Comparison of ENCODE assay signal across 1 cellular context in genomic region chr19:17390665-17391370, GRCh38.
TF ChIP-seq lines count a peak whose summit lies in the region.

No MANE protein-coding gene starts in this region.

TF ChIP-seq in K562, 482 proteins besides CTCF, POLR2A, EP300 and RAD21 (continued from another document and continues in another):
- TF ChIP-seq TCFL5 (CRISPR knock-in tag; conservative IDR thresholded peaks at IDR 0.05): no peak
- TF ChIP-seq KAT7 (CRISPR knock-in tag; IDR thresholded peaks at IDR 0.05; ENCODE audit: borderline replicate concordance): no peak
- TF ChIP-seq TBP (optimal IDR thresholded peaks at IDR 0.05; ENCODE audit: low read depth, low read length): no peak
- no peak for TF ChIP-seq ARID3A (IDR thresholded peaks at IDR 0.05; ENCODE audit: borderline replicate concordance, low read depth, low read length)
- no peak for TF ChIP-seq ZNF280B (CRISPR knock-in tag; IDR thresholded peaks at IDR 0.05)
- TF ChIP-seq PYGO2 (tag; IDR thresholded peaks at IDR 0.05): no peak
- no peak for TF ChIP-seq ZNF197 (CRISPR knock-in tag; IDR thresholded peaks at IDR 0.05; ENCODE audit: low read depth)
- TF ChIP-seq ZNF165 (CRISPR knock-in tag; IDR thresholded peaks at IDR 0.05; ENCODE audit: borderline replicate concordance): no peak
- TF ChIP-seq POLR2H (tag; IDR thresholded peaks at IDR 0.05; ENCODE audit: low read depth): no peak
- TF ChIP-seq NFATC3 (IDR thresholded peaks at IDR 0.05): no peak
- TF ChIP-seq CBX5 (IDR thresholded peaks at IDR 0.05; ENCODE audit: borderline replicate concordance, low read depth): no peak
- 0 out of 4 replicates have a peak, but pooled peaks have one; percentile 14 to 37 for TF ChIP-seq SIN3A (IDR thresholded peaks at IDR 0.05; ENCODE audit: borderline replicate concordance in 2 of 2, control insufficient read depth in 1 of 2, low read depth in 2 of 2, low read length in 2 of 2)
- no peak for TF ChIP-seq CBX2 (IDR thresholded peaks at IDR 0.05; ENCODE audit: insufficient read depth, low read length, poor library complexity, severe bottlenecking)
- 0 out of 2 replicates have a peak, but pooled peaks have one; percentile 18 for TF ChIP-seq SUPT5H (IDR thresholded peaks at IDR 0.05)
- TF ChIP-seq BDP1 (IDR thresholded peaks at IDR 0.05; ENCODE audit: insufficient read depth, insufficient read length): no peak
- no peak for TF ChIP-seq ZNF133 (CRISPR knock-in tag; IDR thresholded peaks at IDR 0.05)
- no peak for TF ChIP-seq ZNF512 (tag; IDR thresholded peaks at IDR 0.05)
- TF ChIP-seq DIDO1 (tag; IDR thresholded peaks at IDR 0.05; ENCODE audit: low read depth): no peak
- TF ChIP-seq HMBOX1 (IDR thresholded peaks at IDR 0.05): no peak
- no peak for TF ChIP-seq TGIF2 (CRISPR knock-in tag; IDR thresholded peaks at IDR 0.05)
- no peak for TF ChIP-seq E2F4 (CRISPR knock-in tag; IDR thresholded peaks at IDR 0.05; ENCODE audit: low read depth)
- no peak for TF ChIP-seq HMG20B (CRISPR knock-in tag; IDR thresholded peaks at IDR 0.05)
- peak; percentile 22; the same call in 1 of the 2 replicates for TF ChIP-seq HDAC2 (IDR thresholded peaks at IDR 0.05)
- TF ChIP-seq TSC22D4 (tag; IDR thresholded peaks at IDR 0.05): no peak
- TF ChIP-seq SREBF1 (IDR thresholded peaks at IDR 0.05; ENCODE audit: borderline replicate concordance, low read depth, low read length): no peak
- TF ChIP-seq CBFA2T3 (IDR thresholded peaks at IDR 0.05): no peak
- TF ChIP-seq KLF13 (tag; IDR thresholded peaks at IDR 0.05; ENCODE audit: borderline replicate concordance, low read depth): no peak
- TF ChIP-seq ZKSCAN8 (CRISPR knock-in tag; IDR thresholded peaks at IDR 0.05): no peak
- TF ChIP-seq ZNF551 (CRISPR knock-in tag; IDR thresholded peaks at IDR 0.05): no peak
- TF ChIP-seq MTA3 (IDR thresholded peaks at IDR 0.05; ENCODE audit: borderline replicate concordance): no peak
- TF ChIP-seq TSHZ1 (CRISPR knock-in tag; IDR thresholded peaks at IDR 0.05): no peak
- no peak for TF ChIP-seq KAT2B (IDR thresholded peaks at IDR 0.05; ENCODE audit: low read depth, low read length)
- TF ChIP-seq FOXM1 (IDR thresholded peaks at IDR 0.05; ENCODE audit: low read depth): no peak
- no peak for TF ChIP-seq FOXM1 (CRISPR knock-in tag; IDR thresholded peaks at IDR 0.05; ENCODE audit: low read depth)
- no peak for TF ChIP-seq RBM15 (IDR thresholded peaks at IDR 0.05; ENCODE audit: insufficient read depth, low read length)
- no peak for TF ChIP-seq U2AF1 (optimal IDR thresholded peaks at IDR 0.05; ENCODE audit: low read depth, low read length)
- no peak for TF ChIP-seq BRD9 (IDR thresholded peaks at IDR 0.05; ENCODE audit: low read depth, partially characterized antibody)
- TF ChIP-seq ZNF174 (CRISPR knock-in tag; IDR thresholded peaks at IDR 0.05): no peak
- no peak for TF ChIP-seq MCM3 (IDR thresholded peaks at IDR 0.05)
- TF ChIP-seq PCBP2 (IDR thresholded peaks at IDR 0.05; ENCODE audit: low read depth, low read length, poor library complexity, severe bottlenecking): no peak
- no peak for TF ChIP-seq CLOCK (CRISPR knock-in tag; IDR thresholded peaks at IDR 0.05; ENCODE audit: borderline replicate concordance)
- TF ChIP-seq PHF20 (IDR thresholded peaks at IDR 0.05; ENCODE audit: partially characterized antibody): no peak
- no peak for TF ChIP-seq DDX20 (tag; IDR thresholded peaks at IDR 0.05; ENCODE audit: low read depth)
- no peak for TF ChIP-seq ZBTB34 (CRISPR knock-in tag; IDR thresholded peaks at IDR 0.05)
- TF ChIP-seq KAT8 (IDR thresholded peaks at IDR 0.05; ENCODE audit: low read depth): no peak
- TF ChIP-seq SPI1 (IDR thresholded peaks at IDR 0.05; ENCODE audit: borderline replicate concordance, low read depth, low read length): no peak
- TF ChIP-seq ZNF239 (CRISPR knock-in tag; IDR thresholded peaks at IDR 0.05): no peak
- no peak for TF ChIP-seq HIVEP1 (CRISPR knock-in tag; IDR thresholded peaks at IDR 0.05)
- TF ChIP-seq NFE2L1 (tag; IDR thresholded peaks at IDR 0.05; ENCODE audit: borderline replicate concordance, low read depth): no peak
- no peak for TF ChIP-seq E2F1 (CRISPR knock-in tag; IDR thresholded peaks at IDR 0.05)
- TF ChIP-seq BACH1 (tag; IDR thresholded peaks at IDR 0.05): no peak
- TF ChIP-seq ZC3H4 (CRISPR knock-in tag; IDR thresholded peaks at IDR 0.05; ENCODE audit: borderline replicate concordance): no peak
- peak; percentile 66 for TF ChIP-seq MYC (IDR thresholded peaks at IDR 0.05; ENCODE audit: low read depth, low read length)
- no peak for TF ChIP-seq MYC (CRISPR knock-in tag; IDR thresholded peaks at IDR 0.05; ENCODE audit: borderline replicate concordance, low read depth)
- no peak for TF ChIP-seq ZKSCAN3 (CRISPR knock-in tag; IDR thresholded peaks at IDR 0.05)
- TF ChIP-seq SMARCB1 (IDR thresholded peaks at IDR 0.05; ENCODE audit: insufficient read length, low read depth): no peak
- peak; percentile 34; the same call in 1 of the 2 replicates for TF ChIP-seq KLF1 (tag; IDR thresholded peaks at IDR 0.05)
- TF ChIP-seq POLR2B (IDR thresholded peaks at IDR 0.05; ENCODE audit: low read depth, partially characterized antibody): peak; percentile 43
- TF ChIP-seq NFE2 (IDR thresholded peaks at IDR 0.05; ENCODE audit: low read depth): no peak
- 0 out of 2 replicates have a peak, but pooled peaks have one; percentile 24 for TF ChIP-seq CC2D1A (IDR thresholded peaks at IDR 0.05)
- TF ChIP-seq OTX1 (CRISPR knock-in tag; IDR thresholded peaks at IDR 0.05): 0 out of 2 replicates have a peak, but pooled peaks have one; percentile 66
- no peak for TF ChIP-seq RBM39 (optimal IDR thresholded peaks at IDR 0.05; ENCODE audit: low read depth, low read length)
